Comparison of ENCODE assay signal across 8 cellular contexts in the genomic region with DNA sequence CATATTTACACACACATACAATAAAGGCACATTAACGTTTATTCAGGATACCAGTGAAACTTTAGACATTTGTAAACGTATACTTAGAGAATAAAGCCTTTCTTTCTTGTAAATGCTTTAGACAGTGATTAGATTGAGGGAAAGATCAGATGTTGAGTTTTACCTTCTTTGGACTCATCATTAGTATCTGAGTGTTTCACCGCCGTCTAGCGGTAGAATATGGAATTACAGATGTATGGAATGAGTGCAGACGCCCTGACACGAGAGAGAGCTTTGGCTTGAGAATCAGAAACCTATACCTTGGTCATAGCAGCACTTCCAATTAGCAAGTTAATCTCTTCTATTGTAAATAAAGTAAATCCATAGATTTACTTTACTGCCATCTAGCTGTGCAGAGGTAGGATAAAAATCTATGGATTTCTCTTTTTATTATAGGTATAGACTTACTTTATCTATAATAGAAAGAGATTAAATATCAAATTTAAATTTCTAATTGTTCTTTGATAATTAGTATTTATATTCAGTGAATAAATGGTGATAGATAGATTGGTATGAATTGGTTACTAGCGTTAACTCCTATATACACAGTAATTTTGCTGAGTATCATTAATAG. TPM values are rescaled to one million over a fixed set of nuclear protein-coding genes. Genes with fewer than 3 reads are reported as not detected.
DNase-seq lines count a peak whose midpoint lies in the region; ATAC-seq, FAIRE-seq and TF ChIP-seq lines count a peak whose summit lies in the region.

No MANE protein-coding gene starts in this region.

- DNase-seq in EH (ENCODE audit: low read depth) (peak; percentile 64), HFFc6 (peak; percentile 59), NCI-H82 (lab: John Stamatoyannopoulos, UW) (peak; percentile 86), activated T-helper 1 cell treated with Interleukin-2 at 50 U/mL for 16 hours (ENCODE audit: low read depth) (peak; percentile 4), glomerular visceral epithelial cell (ENCODE audit: extremely low spot score) (peak; percentile 78), skeletal muscle cell (ENCODE audit: low read depth) (peak; percentile 1), H54 (ENCODE audit: insufficient read length, low spot score) (no peak)

- TF ChIP-seq CTCF in HFFc6 (IDR thresholded peaks at IDR 0.05) = peak; percentile 96

- no peak overlapping the region for H3K4me3 Mint-ChIP-seq in HFFc6

- H3K4me3 ChIP-seq in skeletal muscle cell (ENCODE audit: low read depth, low read length) = no peak overlapping the region

- no peak overlapping the region for H3K27ac Mint-ChIP-seq in HFFc6

- ATAC-seq in GM19397 (IDR thresholded peaks at IDR 0.05; ENCODE audit: unreplicated experiment) = no peak

- H3K27me3 Mint-ChIP-seq in HFFc6 (ENCODE audit: insufficient read depth) = no peaks in the 10 kb centered on the region

- no peak for TF ChIP-seq POLR2A in H54 (IDR thresholded peaks at IDR 0.05; ENCODE audit: low read depth, low read length)

- H3K9me3 Mint-ChIP-seq in HFFc6 = no peaks in the 10 kb centered on the region; the same call in 1 of the 2 replicates

- H3K4me1 Mint-ChIP-seq in HFFc6 (ENCODE audit: low read depth) = no peaks in the 10 kb centered on the region

- no peaks in the 10 kb centered on the region for H3K36me3 Mint-ChIP-seq in HFFc6 (ENCODE audit: low read depth)

- FAIRE-seq in H54 (lab: Jason Lieb, UNC) = no peak

RNA-seq across cellular contexts. Expression of a gene that starts 12.6 kb away (rescaled TPM):
- not detected for total RNA-seq in HFFc6 (2021; fragmentation: NEBNext Ultra II Directional; extraction: Animal tissue kit (Norgen Biotek cat#: 25700))

RNA-seq across cellular contexts. Expression of a gene that starts 22.2 kb away (rescaled TPM):
- under 1 TPM in 1 of 6 experiments, not detected in 5; 0.02 TPM for total RNA-seq in HFFc6 (2021; fragmentation: NEBNext Ultra II Directional; extraction: Animal tissue kit (Norgen Biotek cat#: 25700))
